ENCODE assay signal across 20 cellular contexts in the genomic region with DNA sequence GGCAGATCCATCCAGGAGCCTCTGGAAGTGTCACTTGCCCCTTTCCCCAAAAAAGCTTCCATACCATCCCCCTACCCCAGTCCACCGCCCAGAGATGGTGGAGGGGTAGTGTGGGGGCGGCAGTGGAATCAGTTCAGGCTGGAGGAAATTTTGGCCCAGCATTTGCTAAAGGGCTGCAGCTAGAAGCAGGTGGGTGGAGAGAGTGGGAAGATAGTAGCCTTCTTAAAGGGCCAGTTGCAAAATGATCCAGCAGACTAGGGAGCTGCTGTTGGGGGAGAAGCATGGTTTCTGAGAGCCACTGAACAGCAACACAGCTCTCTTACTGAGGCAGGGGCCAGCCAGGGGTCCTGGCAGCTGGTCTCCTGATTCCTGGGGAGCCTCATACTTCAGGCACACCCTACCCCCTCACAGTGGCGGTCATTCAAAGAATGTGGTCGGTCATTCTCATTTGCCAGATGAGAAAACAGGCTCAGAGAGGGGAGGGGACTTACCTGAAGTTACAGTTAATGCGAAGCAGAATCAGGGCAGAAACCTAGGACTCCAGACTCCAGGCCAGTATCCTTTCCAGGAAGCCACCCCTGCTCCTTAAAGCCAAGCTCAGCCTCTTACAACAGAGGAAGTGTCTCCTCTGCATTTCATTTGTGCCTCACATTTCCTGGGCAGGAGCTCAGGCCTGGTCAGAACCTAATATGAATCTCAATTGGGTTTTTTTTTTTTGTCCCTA. TPM values are rescaled to one million over a fixed set of nuclear protein-coding genes. Genes with fewer than 3 reads are reported as not detected.
DNase-seq lines count a peak whose midpoint lies in the region; ATAC-seq and TF ChIP-seq lines count a peak whose summit lies in the region.
"Had no signal": no experiment of that assay in that cellular context is flagged by ENCODE, and none has a peak within 500 bp of the region (broad histone marks: within the 10 kb centered on the region; RNA-seq: fewer than 3 reads in every experiment).

No MANE protein-coding gene starts in this region.

- peaks cover 15% of the 10 kb centered on the region for H3K27me3 ChIP-seq in HUES64 (ENCODE audit: insufficient read depth, low read length)
- H3K27me3 ChIP-seq in mammary epithelial cell (ENCODE audit: insufficient read depth, low read length), result no peaks in the 10 kb centered on the region
- H3K27me3 ChIP-seq in right lobe of liver, result no peaks in the 10 kb centered on the region
- no peaks in the 10 kb centered on the region for H3K27me3 ChIP-seq in SJCRH30
- peaks cover 9 to 11% (median 10%) of the 10 kb centered on the region in 3 donors for H3K27me3 ChIP-seq in gastrocnemius medialis
- H3K27me3 ChIP-seq: hepatocyte had no signal

- ATAC-seq in right lobe of liver (no peak), gastrocnemius medialis (no peak)
- ATAC-seq: left lung, natural killer cell, psoas muscle had no signal

- TF ChIP-seq POLR2A in right lobe of liver (IDR thresholded peaks at IDR 0.05) (no peak), gastrocnemius medialis (IDR thresholded peaks at IDR 0.05) (no peak)

- TF ChIP-seq CTCF in mammary epithelial cell (conservative IDR thresholded peaks at IDR 0.05 in 1 of 2, IDR thresholded peaks at IDR 0.05 in 1 of 2; ENCODE audit: extremely low read depth in 1 of 2, insufficient read depth in 1 of 2, low read depth in 1 of 2, low read length in 2 of 2) (no peak), right lobe of liver (IDR thresholded peaks at IDR 0.05) (no peak), gastrocnemius medialis (IDR thresholded peaks at IDR 0.05 in 4 of 5, conservative IDR thresholded peaks at IDR 0.05 in 1 of 5) (no peak)

- CTCF ChIA-PET in mammary epithelial cell (lab: Charles Lee; ENCODE audit: low non-redundant PET), result interaction anchor here (0.5 kb wide), 1 partner anchor 200 kb away, joined by 11 read pairs; no protein-coding TSS in a partner anchor

- H3K36me3 ChIP-seq in HUES64 (ENCODE audit: insufficient read depth, low read length) (peaks cover 4% of the 10 kb centered on the region), mammary epithelial cell (ENCODE audit: insufficient read depth, low read length) (peaks cover 29% of the 10 kb centered on the region), right lobe of liver (peaks cover 0 to 54% (median 11%) of the 10 kb centered on the region in 4 donors), SJCRH30 (no peaks in the 10 kb centered on the region), gastrocnemius medialis (peaks cover 0 to 3% of the 10 kb centered on the region in 2 donors)
- H3K36me3 ChIP-seq: left lung had no signal

- no peaks in the 10 kb centered on the region for H4K20me1 ChIP-seq in mammary epithelial cell (ENCODE audit: insufficient read depth, low read length)

- H3K4me1 ChIP-seq in HUES64 (ENCODE audit: insufficient read depth, low read length) (peaks cover 9% of the 10 kb centered on the region; the same call in 1 of the 2 replicates), mammary epithelial cell (ENCODE audit: insufficient read depth, low read length) (peaks cover 40% of the 10 kb centered on the region), right lobe of liver (peaks cover 0 to 74% (median 34%) of the 10 kb centered on the region in 4 donors), SJCRH30 (no peaks in the 10 kb centered on the region; the same call in 1 of the 2 replicates), gastrocnemius medialis (peaks cover 0 to 4% of the 10 kb centered on the region in 2 donors)

- peaks cover 90% of the 10 kb centered on the region for H3K79me2 ChIP-seq in mammary epithelial cell (ENCODE audit: insufficient read depth, low read length)

- in situ Hi-C loops in mammary epithelial cell (cut with MboI; ENCODE audit: low sequenced_read_pairs in 2 of 2) (no loop called here), gastrocnemius medialis (cut with MboI; ENCODE audit: low sequenced_read_pairs in 4 of 4) (no loop called here)

- H3K9me3 ChIP-seq in HUES64 (ENCODE audit: insufficient read depth, low read depth, low read length), result no peaks in the 10 kb centered on the region
- no peaks in the 10 kb centered on the region for H3K9me3 ChIP-seq in mammary epithelial cell (replicated peaks; ENCODE audit: insufficient read depth, low read length)
- no peaks in the 10 kb centered on the region for H3K9me3 ChIP-seq in right lobe of liver
- H3K9me3 ChIP-seq in SJCRH30 (replicated peaks), result no peaks in the 10 kb centered on the region
- no peaks in the 10 kb centered on the region for H3K9me3 ChIP-seq in gastrocnemius medialis
- H3K9me3 ChIP-seq: Caco-2, left lung, psoas muscle had no signal

- 24% methylated on average over 5 of the region's 5 CpGs for WGBS in HUES64
- WGBS in mammary epithelial cell (ENCODE audit: low coverage, missing lambda C conversion rate), result 35% methylated on average over 5 of the region's 5 CpGs
- WGBS in right lobe of liver (ENCODE audit: insufficient coverage, low coverage, low lambda C conversion rate, missing lambda C conversion rate), result 33% methylated on average over 3 of the region's 5 CpGs

- H3K27ac ChIP-seq in HUES64 (ENCODE audit: low read depth, low read length), result peak overlapping the region; percentile 24
- H3K27ac ChIP-seq in mammary epithelial cell (ENCODE audit: insufficient read depth, low read depth, low read length), result no peak overlapping the region
- H3K27ac ChIP-seq in right lobe of liver, result peak overlapping the region in 2 of 3 donors; percentile 56 to 90
- H3K27ac ChIP-seq in SJCRH30, result no peak overlapping the region
- H3K27ac ChIP-seq in gastrocnemius medialis, result no peak overlapping the region
- H3K27ac ChIP-seq: hepatocyte, left lung, psoas muscle had no signal

- H3K4me3 ChIP-seq in HUES64 (ENCODE audit: low read length), result no peak overlapping the region
- H3K4me3 ChIP-seq in mammary epithelial cell (replicated peaks in 1 of 3; ENCODE audit: insufficient read depth in 1 of 3, low read depth in 2 of 3, low read length in 3 of 3), result no peak overlapping the region
- H3K4me3 ChIP-seq in right lobe of liver, result peak overlapping the region in 1 of 3 donors; percentile 5
- no peak overlapping the region for H3K4me3 ChIP-seq in SJCRH30
- no peak overlapping the region for H3K4me3 ChIP-seq in gastrocnemius medialis
- H3K4me3 ChIP-seq: hepatocyte, left lung, psoas muscle had no signal

- peak overlapping the region; percentile 4 for H3K4me2 ChIP-seq in mammary epithelial cell (ENCODE audit: insufficient read depth, low read depth, low read length)
- H3K4me2 ChIP-seq: hepatocyte had no signal

- no peak overlapping the region for H3K9ac ChIP-seq in HUES64 (ENCODE audit: low read depth, low read length)
- H3K9ac ChIP-seq in mammary epithelial cell (ENCODE audit: insufficient read depth, low read length), result no peak overlapping the region

- intact Hi-C loops in mammary epithelial cell (cut with micrococcal nuclease), result no loop called here
- intact Hi-C loops in right lobe of liver (cut with DNase I), result no loop called here
- intact Hi-C loops in gastrocnemius medialis (cut with DNase I; ENCODE audit: low total_unique reads), result no loop called here

- no TSS peak for BruUV-seq in mammary epithelial cell (replicated peaks; lab: Mats Ljungman, UMichigan)

- dilution Hi-C loops in mammary epithelial cell (cut with HindIII; ENCODE audit: low sequenced_read_pairs), result no loop called here

- H2AFZ ChIP-seq in mammary epithelial cell (ENCODE audit: low read depth, low read length), result no peak overlapping the region
- H2AFZ ChIP-seq: hepatocyte had no signal

- DNase-seq in ELF-1 (ENCODE audit: low read depth, low spot score) (peak; percentile 24), mammary epithelial cell (no peak), right lobe of liver (no peak), SJCRH30 (no peak), NCI-H1092 treated with DMSO at 0.1 percent for 48 hours (lab: John Stamatoyannopoulos, UW) (no peak), gastrocnemius medialis (no peak), NCI-H187 treated with DMSO at 0.1 percent for 48 hours (lab: John Stamatoyannopoulos, UW) (no peak)
- DNase-seq: activated CD4-positive, alpha-beta memory T cell treated with anti-CD3 and anti-CD28 coated beads for 36 hours; activated gamma-delta T cell treated with Interleukin-2 at 50 U/mL for 16 hours; Caco-2; IMR-90; left lung; natural killer cell; NCI-H1105 treated with DMSO at 0.1 percent for 48 hours; NCI-H2227 treated with DMSO at 0.1 percent for 48 hours; psoas muscle; SHP77; T1000 had no signal

RNA-seq across cellular contexts. Expression of a gene that starts 5.4 kb away (rescaled TPM):
- 2.0 TPM for polyA plus RNA-seq in HUES64 (2013, experiment 1 of 2)
- polyA plus RNA-seq in HUES64 (2013, experiment 2 of 2), result 2.0 TPM
- 100 to 1,000 TPM; 171 to 266 TPM for total RNA-seq in mammary epithelial cell
- 168 TPM for polyA plus RNA-seq in mammary epithelial cell
- 208 TPM for polyA minus RNA-seq in mammary epithelial cell
- 100 to 1,000 TPM in 3 of 6 experiments, 10 to 100 TPM in 3; 42.7 to 240 (median 101) TPM for total RNA-seq in right lobe of liver
- total RNA-seq in SJCRH30 (2014; rRNA removed; shearing (Covaris generic)), result 1.4 and 3.4 TPM in 2 replicates
- total RNA-seq in gastrocnemius medialis, result 1 to 10 TPM; 3.0 to 5.1 (median 4.2) TPM

RNA-seq across cellular contexts. Expression of a gene that starts 15.0 kb away (rescaled TPM):
- polyA plus RNA-seq in HUES64 (2013, experiment 1 of 2), result 7.4 TPM
- 12.8 TPM for polyA plus RNA-seq in HUES64 (2013, experiment 2 of 2)
- total RNA-seq in mammary epithelial cell, result 10 to 100 TPM; 21.6 to 22.0 TPM
- 5.0 TPM for polyA plus RNA-seq in mammary epithelial cell
- 46.1 TPM for polyA minus RNA-seq in mammary epithelial cell
- total RNA-seq in right lobe of liver, result 10 to 100 TPM in 1 of 6 experiments, 1 to 10 TPM in 5; 6.2 to 10.0 (median 7.4) TPM
- total RNA-seq in SJCRH30 (2014; rRNA removed; shearing (Covaris generic)), result 4.1 and 7.3 TPM in 2 replicates
- 10 to 100 TPM in 1 of 4 donors, 1 to 10 TPM in 3; 4.7 to 11.2 (median 8.1) TPM for total RNA-seq in gastrocnemius medialis

RNA-seq across cellular contexts. Expression of a gene that starts 23.4 kb away (rescaled TPM):
- polyA plus RNA-seq in HUES64 (2013, experiment 1 of 2), result 46.7 TPM
- polyA plus RNA-seq in HUES64 (2013, experiment 2 of 2), result 49.5 TPM
- total RNA-seq in mammary epithelial cell, result 1 to 10 TPM; 1.5 to 6.9 TPM
- 14.3 TPM for polyA plus RNA-seq in mammary epithelial cell
- not detected for polyA minus RNA-seq in mammary epithelial cell
- total RNA-seq in right lobe of liver, result 10 to 100 TPM in 3 of 6 experiments, 1 to 10 TPM in 3; 4.2 to 30.1 (median 9.1) TPM
- total RNA-seq in SJCRH30 (2014; rRNA removed; shearing (Covaris generic)), result 19.6 and 25.5 TPM in 2 replicates
- 10 to 100 TPM; 15.9 to 57.7 (median 44.5) TPM for total RNA-seq in gastrocnemius medialis

RNA-seq across cellular contexts. Expression of a gene that starts 45.4 kb away (rescaled TPM):
- 3.8 TPM for polyA plus RNA-seq in HUES64 (2013, experiment 1 of 2)
- polyA plus RNA-seq in HUES64 (2013, experiment 2 of 2), result 5.8 TPM
- 1 to 10 TPM; 1.9 to 3.2 TPM for total RNA-seq in mammary epithelial cell
- polyA plus RNA-seq in mammary epithelial cell, result 1.6 TPM
- polyA minus RNA-seq in mammary epithelial cell, result 1.9 TPM
- total RNA-seq in right lobe of liver, result 1 to 10 TPM in 3 of 6 experiments, under 1 TPM in 3; 0.54 to 2.9 (median 0.86) TPM
- 1.2 TPM in 2 replicates for total RNA-seq in SJCRH30 (2014; rRNA removed; shearing (Covaris generic))
- 1 to 10 TPM in 2 of 4 donors, under 1 TPM in 2; 0.41 to 1.4 (median 1.1) TPM for total RNA-seq in gastrocnemius medialis

RNA-seq across cellular contexts. Expression of a gene that starts 45.5 kb away (rescaled TPM):
- 108 TPM for polyA plus RNA-seq in HUES64 (2013, experiment 1 of 2)
- 140 TPM for polyA plus RNA-seq in HUES64 (2013, experiment 2 of 2)
- total RNA-seq in mammary epithelial cell (100 to 1,000 TPM in 1 of 2 donors, 10 to 100 TPM in 1; 45.0 to 163 TPM), right lobe of liver (10 to 100 TPM; 42.6 to 72.8 (median 66.5) TPM), gastrocnemius medialis (100 to 1,000 TPM in 2 of 4 donors, 10 to 100 TPM in 2; 36.0 to 145 (median 94.5) TPM)
- 45.2 TPM for polyA plus RNA-seq in mammary epithelial cell
- polyA minus RNA-seq in mammary epithelial cell, result 645 TPM
- 45.2 and 64.7 TPM in 2 replicates for total RNA-seq in SJCRH30 (2014; rRNA removed; shearing (Covaris generic))

Comparison
In these comparisons a context has a peak if more than half of its experiments do, and no peak if none do; other contexts are left out.
1. H3K27ac ChIP-seq: peak in HUES64 (single experiment) and right lobe of liver (2 of 3); none in mammary epithelial cell (single experiment), SJCRH30 (single experiment) and gastrocnemius medialis (0 of 4).
2. RNA of a gene that starts 5.4 kb away (total RNA-seq): 171 to 266 TPM in mammary epithelial cell and 42.7 to 240 TPM in right lobe of liver; 3.0 to 5.1 TPM in gastrocnemius medialis and 1.4 to 3.4 TPM in SJCRH30; every median in the first group is over 4 times any median in the second.